ENCODE assay signal across 8 cellular contexts in genomic region chr12:50311858-50312609, GRCh38. TPM values are rescaled to one million over a fixed set of nuclear protein-coding genes. Genes with fewer than 3 reads are reported as not detected.
DNase-seq lines count a peak whose midpoint lies in the region; ATAC-seq and TF ChIP-seq lines count a peak whose summit lies in the region.
"Not testable (repeated sequence)": the region's sequence is repeated elsewhere in the genome, so short reads cannot be mapped to it uniquely, and the experiment has no call there.

No MANE protein-coding gene starts in this region.

- H3K36me3 ChIP-seq in HCT116 (ENCODE audit: control insufficient read depth in 1 of 2, insufficient read depth in 2 of 2, low read length in 2 of 2); PC-3 (ENCODE audit: low read depth, low read length); skeletal muscle satellite cell (ENCODE audit: insufficient read depth, low read length): not testable (repeated sequence)

- POLR2A ChIA-PET in AG04450 (lab: Yijun Ruan, JAX), result interaction anchor here (0.6 to 1.8 kb wide), 8 partner anchors 9 to 227 kb away, joined by 3 to 18 read pairs (median 6); partner anchors contain the start of gene SMARCD1
- POLR2A ChIA-PET in HCT116 (lab: Charles Lee), result interaction anchor here (1.1 kb wide), 1 partner anchor 11 kb away, joined by 8 read pairs; no protein-coding TSS in a partner anchor
- POLR2A ChIA-PET in PC-3 (lab: Charles Lee; ENCODE audit: unreplicated experiment), result interaction anchor here (0.6 kb wide), 2 partner anchors 29 to 82 kb away, joined by 3 to 6 read pairs; partner anchors contain the start of gene LIMA1

- not testable (repeated sequence) for H3K27me3 ChIP-seq in AG04450 (ENCODE audit: control insufficient read depth, insufficient read depth, low read length); HCT116 (ENCODE audit: insufficient read depth, low read length); PC-3 (ENCODE audit: low read length); skeletal muscle satellite cell (ENCODE audit: control insufficient read depth, insufficient read depth, low read length)

- not testable (repeated sequence) for H3F3A ChIP-seq in PC-3 (ENCODE audit: low read length, unreplicated experiment)

- not testable (repeated sequence) for H3K4me3 ChIP-seq in AG04450 (ENCODE audit: low read depth, low read length); PC-3 (ENCODE audit: low read length); fibroblast of villous mesenchyme (ENCODE audit: low read depth, low read length)
- H3K4me3 ChIP-seq in HCT116 (replicated peaks in 1 of 2; ENCODE audit: low read depth in 1 of 2, low read length in 2 of 2) (0 out of 4 replicates have a peak overlapping the region, but pooled peaks of 1 of the 2 experiments have one; percentile 16), skeletal muscle satellite cell (ENCODE audit: low read length) (peak overlapping the region; percentile 48)

- ATAC-seq in HCT116 (peak; percentile 74), PC-3 (peak; percentile 88)

- H4K20me1 ChIP-seq in HCT116 (ENCODE audit: insufficient read depth); PC-3 (ENCODE audit: low read length): not testable (repeated sequence)

- intact Hi-C loops in HCT116 (cut with micrococcal nuclease), result loop anchor here (5.0 kb wide), 4 partner anchors 50 to 225 kb away; partner anchors contain the start of genes COX14 and SMARCD1
- intact Hi-C loops in PC-3 (cut with micrococcal nuclease), result loop anchor here (2.0 to 10.0 kb wide), 4 partner anchors 57 to 323 kb away; partner anchors contain the start of gene SMARCD1
- intact Hi-C loops in dendritic cell treated with granulocyte-macrophage colony-stimulating factor and Interleukin-4, amounts not matched to agents 40 ng/mL and 50 ng/mL, for 4 days (cut with micrococcal nuclease), result loop anchor here (5.0 kb wide), 1 partner anchor 125 kb away; no protein-coding TSS in a partner anchor

- not testable (repeated sequence) for BruUV-seq in HCT116 (replicated peaks; lab: Mats Ljungman, UMichigan); PC-3 (replicated peaks; lab: Mats Ljungman, UMichigan)

- H3K79me2 ChIP-seq in HCT116 (ENCODE audit: insufficient read depth, low read length); PC-3 (ENCODE audit: low read length): not testable (repeated sequence)

- H3K27ac Mint-ChIP-seq in dendritic cell treated with granulocyte-macrophage colony-stimulating factor and Interleukin-4, amounts not matched to agents 40 ng/mL and 50 ng/mL, for 4 days, result peak overlapping the region; percentile 40

- not testable (repeated sequence) for TF ChIP-seq POLR2A in HCT116 (IDR thresholded peaks at IDR 0.05; ENCODE audit: borderline replicate concordance, extremely low read depth, insufficient read depth, insufficient read length)

- TF ChIP-seq CTCF in AG04450 (IDR thresholded peaks at IDR 0.05; ENCODE audit: low read depth, low read length); HCT116 (IDR thresholded peaks at IDR 0.05 in 2 of 3, conservative IDR thresholded peaks at IDR 0.05 in 1 of 3; ENCODE audit: borderline replicate concordance in 1 of 3, insufficient read depth in 1 of 3, low read depth in 2 of 3, low read length in 2 of 3); PC-3 (conservative IDR thresholded peaks at IDR 0.05; ENCODE audit: low read depth, low read length); fibroblast of villous mesenchyme (IDR thresholded peaks at IDR 0.05; ENCODE audit: insufficient read depth, low read depth, low read length): not testable (repeated sequence)

- H3K4me1 ChIP-seq in HCT116 (ENCODE audit: control insufficient read depth in 1 of 2, insufficient read depth in 2 of 2, low read length in 2 of 2) (peaks cover 17 to 38% of the 10 kb centered on the region in 2 experiments), PC-3 (ENCODE audit: insufficient read depth, low read length) (peaks cover 25% of the 10 kb centered on the region), skeletal muscle satellite cell (ENCODE audit: control insufficient read depth, insufficient read depth, low read length) (peaks cover 11% of the 10 kb centered on the region)

- not testable (repeated sequence) for H2AFZ ChIP-seq in HCT116 (ENCODE audit: low read depth, low read length, poor library complexity, severe bottlenecking); PC-3 (ENCODE audit: low read length)

- not testable (repeated sequence) for H3K36me3 Mint-ChIP-seq in dendritic cell treated with granulocyte-macrophage colony-stimulating factor and Interleukin-4, amounts not matched to agents 40 ng/mL and 50 ng/mL, for 4 days (ENCODE audit: low read depth)

- H3K9ac ChIP-seq in HCT116 (ENCODE audit: low read length) (0 out of 2 replicates have a peak overlapping the region, but pooled peaks have one; percentile 25), skeletal muscle satellite cell (ENCODE audit: low read depth, low read length) (peak overlapping the region; percentile 40)
- not testable (repeated sequence) for H3K9ac ChIP-seq in PC-3 (ENCODE audit: low read length)

- RAD21 ChIA-PET in HCT116 (lab: Charles Lee; ENCODE audit: low non-redundant PET in 1 of 2, low total read pairs in 2 of 2, uncharacterized antibody in 2 of 2, unreplicated experiment in 2 of 2), result interaction anchor here in 1 of 2 experiments (0.9 to 1.0 kb wide), 2 partner anchors 51 to 53 kb away, joined by 3 read pairs; no protein-coding TSS in a partner anchor

- not testable (repeated sequence) for TF ChIP-seq RAD21 in HCT116 (IDR thresholded peaks at IDR 0.05; ENCODE audit: low read depth)

- H3K27me3 Mint-ChIP-seq in dendritic cell treated with granulocyte-macrophage colony-stimulating factor and Interleukin-4, amounts not matched to agents 40 ng/mL and 50 ng/mL, for 4 days, result not testable (repeated sequence)

- H3K4me3 Mint-ChIP-seq in dendritic cell treated with granulocyte-macrophage colony-stimulating factor and Interleukin-4, amounts not matched to agents 40 ng/mL and 50 ng/mL, for 4 days, result not testable (repeated sequence)

- not testable (repeated sequence) for H3K9me2 ChIP-seq in HCT116 (ENCODE audit: insufficient read depth); PC-3 (replicated peaks; ENCODE audit: low read length)

- H3K27ac ChIP-seq in AG04450 (ENCODE audit: low read depth, low read length) (peak overlapping the region; percentile 25), HCT116 (ENCODE audit: low read depth, low read length) (0 out of 2 replicates have a peak overlapping the region, but pooled peaks have one; percentile 32), PC-3 (ENCODE audit: low read length) (peak overlapping the region; percentile 58)

- not testable (repeated sequence) for H3K4me1 Mint-ChIP-seq in dendritic cell treated with granulocyte-macrophage colony-stimulating factor and Interleukin-4, amounts not matched to agents 40 ng/mL and 50 ng/mL, for 4 days (ENCODE audit: low read depth)

- DNase-seq in AG04450 (ENCODE audit: low read depth, low spot score) (peak; percentile 45), PC-3 (peak; percentile 82), amniotic epithelial cell (ENCODE audit: low read depth) (peak; percentile 70), fibroblast of villous mesenchyme (ENCODE audit: low read depth) (peak; percentile 79), mesenteric fat pad (ENCODE audit: low spot score) (peak; percentile 65)
- not testable (repeated sequence) for DNase-seq in HCT116 (ENCODE audit: low read depth, low spot score)

- peak overlapping the region; percentile 54 for H3K4me2 ChIP-seq in HCT116 (ENCODE audit: low read length)
- H3K4me2 ChIP-seq in PC-3 (ENCODE audit: low read length), result peak overlapping the region; percentile 40; the same call in 1 of the 2 replicates
- peak overlapping the region; percentile 72 for H3K4me2 ChIP-seq in skeletal muscle satellite cell (ENCODE audit: low read length)

- not testable (repeated sequence) for H3K9me3 Mint-ChIP-seq in dendritic cell treated with granulocyte-macrophage colony-stimulating factor and Interleukin-4, amounts not matched to agents 40 ng/mL and 50 ng/mL, for 4 days

- CTCF ChIA-PET in AG04450 (lab: Charles Lee), result interaction anchor here (1.2 to 1.6 kb wide), 3 partner anchors 129 to 201 kb away, joined by 3 to 5 read pairs (median 3); no protein-coding TSS in a partner anchor
- CTCF ChIA-PET in HCT116 (lab: Charles Lee), result interaction anchor here (3.3 kb wide), 1 partner anchor 51 kb away, joined by 32 read pairs; no protein-coding TSS in a partner anchor
- CTCF ChIA-PET in PC-3 (lab: Charles Lee), result not testable (repeated sequence)

- not testable (repeated sequence) for H3K9me3 ChIP-seq in AG04450 (ENCODE audit: control insufficient read depth, insufficient read depth, low read length); HCT116 (ENCODE audit: control insufficient read depth in 1 of 2, insufficient read depth in 1 of 2, low read depth in 1 of 2, low read length in 2 of 2); PC-3 (ENCODE audit: low read length); skeletal muscle satellite cell (replicated peaks; ENCODE audit: low read length)

TF ChIP-seq in HCT116, 20 proteins besides CTCF, POLR2A, EP300 and RAD21:
- TF ChIP-seq JUND (IDR thresholded peaks at IDR 0.05) (peak; percentile 51; the same call in 1 of the 2 replicates), SP1 (IDR thresholded peaks at IDR 0.05; ENCODE audit: low read depth) (peak; percentile 22; the same call in 1 of the 2 replicates), FOSL1 (IDR thresholded peaks at IDR 0.05; ENCODE audit: low read depth) (peak; percentile 40; the same call in 1 of the 2 replicates)

RNA-seq across cellular contexts. Expression of gene LIMA1, which starts 28.7 kb away (rescaled TPM):
- polyA plus RNA-seq in AG04450 (2011; rRNA removed), result 177 and 218 TPM in 2 replicates
- 211 and 251 TPM in 2 replicates for polyA minus RNA-seq in AG04450 (2011; rRNA and poly(A)+ RNA removed)
- total RNA-seq in HCT116 (2021; ENCODE audit: unreplicated experiment) (79.6 TPM), PC-3 (2014; rRNA removed) (45.1 and 58.2 TPM in 2 replicates), fibroblast of villous mesenchyme (188 and 377 TPM in 2 replicates), mesenteric fat pad (163 TPM)
- polyA plus RNA-seq in HCT116 (2012), result 31.8 and 36.5 TPM in 2 replicates
- 86.7 and 113 TPM in 2 replicates for total RNA-seq in skeletal muscle satellite cell (2012; rRNA removed)
